In genomic region chr11:131593301-131593700, GRCh38 we compare ENCODE assay signal across 14 cellular contexts.
DNase-seq lines count a peak whose midpoint lies in the region; ATAC-seq and TF ChIP-seq lines count a peak whose summit lies in the region.
"Had no signal": no experiment of that assay in that cellular context is flagged by ENCODE, and none has a peak within 500 bp of the region (broad histone marks: within the 10 kb centered on the region; RNA-seq: fewer than 3 reads in every experiment).

No MANE protein-coding gene starts in this region.

- CTCF ChIA-PET in mammary epithelial cell (lab: Charles Lee; ENCODE audit: low non-redundant PET), result no interaction called here

- no peak overlapping the region for H3K4me3 Mint-ChIP-seq in H9
- no peak overlapping the region for H3K4me3 Mint-ChIP-seq in brain
- H3K4me3 Mint-ChIP-seq: B cell; CD4-positive, alpha-beta T cell had no signal

- H2AK5ac ChIP-seq in H9 (ENCODE audit: insufficient read length, low read length) (no peak overlapping the region), mesendoderm (ENCODE audit: low read length) (no peak overlapping the region)

- ATAC-seq in HG02973 (IDR thresholded peaks at IDR 0.05; ENCODE audit: unreplicated experiment), result no peak
- ATAC-seq: HepG2 had no signal

- H3K27me3 ChIP-seq in H9 (ENCODE audit: insufficient read depth, low read length), result no peaks in the 10 kb centered on the region
- no peaks in the 10 kb centered on the region for H3K27me3 ChIP-seq in mesendoderm (ENCODE audit: insufficient read depth, low read length, poor library complexity)
- H3K27me3 ChIP-seq in mammary epithelial cell (ENCODE audit: insufficient read depth, low read length), result no peaks in the 10 kb centered on the region

- no peaks in the 10 kb centered on the region for H3K79me1 ChIP-seq in H9 (ENCODE audit: insufficient read depth, low read depth, low read length, poor library complexity, severe bottlenecking)
- H3K79me1 ChIP-seq in mesendoderm (ENCODE audit: low read length), result no peaks in the 10 kb centered on the region

- H3K4me1 ChIP-seq in H9 (ENCODE audit: insufficient read depth, low read length), result peaks cover 7% of the 10 kb centered on the region
- H3K4me1 ChIP-seq in mesendoderm (ENCODE audit: control insufficient read depth, low read depth, low read length), result peaks cover 12% of the 10 kb centered on the region
- no peaks in the 10 kb centered on the region for H3K4me1 ChIP-seq in mammary epithelial cell (ENCODE audit: insufficient read depth, low read length)
- H3K4me1 ChIP-seq: HAP-1 had no signal

- TF ChIP-seq CTCF in H9 (conservative IDR thresholded peaks at IDR 0.05) (no peak), brain (conservative IDR thresholded peaks at IDR 0.05) (no peak), mammary epithelial cell (conservative IDR thresholded peaks at IDR 0.05 in 1 of 2, IDR thresholded peaks at IDR 0.05 in 1 of 2; ENCODE audit: extremely low read depth in 1 of 2, insufficient read depth in 1 of 2, low read depth in 1 of 2, low read length in 2 of 2) (no peak)

- H3K23me2 ChIP-seq in H9 (ENCODE audit: insufficient read length, low read depth, low read length, poor library complexity, severe bottlenecking), result no peaks in the 10 kb centered on the region

- H3K23ac ChIP-seq in H9 (ENCODE audit: insufficient read length, low read depth, low read length) (no peak overlapping the region), mesendoderm (ENCODE audit: low read length) (no peak overlapping the region)

- H3K4me1 Mint-ChIP-seq in H9 (peaks cover 52 to 68% of the 10 kb centered on the region in 2 experiments), brain (peaks cover 97% of the 10 kb centered on the region)
- H3K4me1 Mint-ChIP-seq: B cell had no signal

- no peaks in the 10 kb centered on the region for H3K9me3 ChIP-seq in H9 (ENCODE audit: control insufficient read depth, low read depth, low read length)
- H3K9me3 ChIP-seq in mammary epithelial cell (replicated peaks; ENCODE audit: insufficient read depth, low read length), result no peaks in the 10 kb centered on the region
- H3K9me3 ChIP-seq: HAP-1 had no signal

- no peak overlapping the region for H4K8ac ChIP-seq in H9 (replicated peaks; ENCODE audit: insufficient read length, low read depth, low read length)
- no peak overlapping the region for H4K8ac ChIP-seq in mesendoderm (ENCODE audit: low read depth, low read length)

- WGBS in H9 (ENCODE audit: extremely low coverage, insufficient read length, low lambda C conversion rate), result no CpG with 5 or more reads among the region's 6 CpGs
- WGBS in mesendoderm (ENCODE audit: extremely low coverage, insufficient coverage, low lambda C conversion rate), result no CpG with 5 or more reads among the region's 6 CpGs
- WGBS in mammary epithelial cell (ENCODE audit: low coverage, missing lambda C conversion rate), result 53% methylated on average over 6 of the region's 6 CpGs

- H3K9me3 Mint-ChIP-seq in H9 (no peaks in the 10 kb centered on the region), brain (peaks cover 0 to 2% (median 0%) of the 10 kb centered on the region in 5 experiments)
- H3K9me3 Mint-ChIP-seq: CD4-positive, alpha-beta T cell had no signal

- H2BK20ac ChIP-seq in H9 (ENCODE audit: low read depth, low read length, poor library complexity, severe bottlenecking), result no peak overlapping the region

- H3K18ac ChIP-seq in H9 (ENCODE audit: insufficient read length, low read depth, low read length) (no peak overlapping the region), mesendoderm (ENCODE audit: low read length) (no peak overlapping the region)

- H3K9ac ChIP-seq in H9 (ENCODE audit: extremely low read depth, insufficient read length, low read length) (no peak overlapping the region), mesendoderm (ENCODE audit: low read length) (no peak overlapping the region), mammary epithelial cell (ENCODE audit: insufficient read depth, low read length) (no peak overlapping the region)
- H3K9ac ChIP-seq: GM23248 had no signal

- DNase-seq in H9 (peak; percentile 20), mesendoderm (peak; percentile 45), mammary epithelial cell (no peak), germinal center (ENCODE audit: low spot score) (no peak)
- DNase-seq: ACHN; CD4-positive, alpha-beta T cell; DMS79; GM23248 had no signal

- H4K91ac ChIP-seq in H9 (ENCODE audit: insufficient read length, low read depth, low read length), result no peak overlapping the region

- no peaks in the 10 kb centered on the region for H4K20me1 ChIP-seq in H9 (ENCODE audit: control insufficient read depth, insufficient read depth, insufficient read length)
- H4K20me1 ChIP-seq in mammary epithelial cell (ENCODE audit: insufficient read depth, low read length), result no peaks in the 10 kb centered on the region

- H3K56ac ChIP-seq in H9 (ENCODE audit: insufficient read length, low read depth, low read length), result no peak overlapping the region
- H3K56ac ChIP-seq in mesendoderm (ENCODE audit: low read length), result no peak overlapping the region

- H3K4ac ChIP-seq in H9 (ENCODE audit: low read depth, low read length) (no peak overlapping the region), mesendoderm (ENCODE audit: low read depth, low read length) (no peak overlapping the region)

- peaks cover 8% of the 10 kb centered on the region for H3K27me3 Mint-ChIP-seq in H9 (ENCODE audit: low read depth)
- H3K27me3 Mint-ChIP-seq in brain, result no peaks in the 10 kb centered on the region
- H3K27me3 Mint-ChIP-seq: B cell; CD4-positive, alpha-beta T cell had no signal

- H4K5ac ChIP-seq in H9 (ENCODE audit: insufficient read length, low read depth, low read length), result no peak overlapping the region
- H4K5ac ChIP-seq in mesendoderm (ENCODE audit: low read length), result no peak overlapping the region

- no peak overlapping the region for H3K4me3 ChIP-seq in mesendoderm (ENCODE audit: low read length)
- no peak overlapping the region for H3K4me3 ChIP-seq in mammary epithelial cell (replicated peaks in 1 of 3; ENCODE audit: insufficient read depth in 1 of 3, low read depth in 2 of 3, low read length in 3 of 3)
- H3K4me3 ChIP-seq: GM23248, HAP-1 had no signal

- H2BK15ac ChIP-seq in H9 (ENCODE audit: low read depth, low read length) (no peak overlapping the region), mesendoderm (replicated peaks; ENCODE audit: low read depth) (no peak overlapping the region)

- H3K36me3 Mint-ChIP-seq in H9 (ENCODE audit: insufficient read depth in 1 of 3, low read depth in 3 of 3) (no peaks in the 10 kb centered on the region), brain (no peaks in the 10 kb centered on the region)

- H2BK12ac ChIP-seq in H9 (ENCODE audit: insufficient read length, low read depth, low read length), result no peak overlapping the region

- no peak overlapping the region for H3T11ph ChIP-seq in H9 (ENCODE audit: low read length)

- H2BK5ac ChIP-seq in H9 (ENCODE audit: insufficient read length, low read length), result no peak overlapping the region
- H2BK5ac ChIP-seq in mesendoderm (ENCODE audit: low read length), result no peak overlapping the region

- H3K4me2 ChIP-seq in H9 (ENCODE audit: insufficient read depth, insufficient read length, low read length) (no peak overlapping the region), mesendoderm (ENCODE audit: low read length) (no peak overlapping the region), mammary epithelial cell (ENCODE audit: insufficient read depth, low read depth, low read length) (no peak overlapping the region)

- no TSS peak for BruUV-seq in mammary epithelial cell (replicated peaks; lab: Mats Ljungman, UMichigan)

- H3K36me3 ChIP-seq in mesendoderm (ENCODE audit: control insufficient read depth, insufficient read depth, low read length), result no peaks in the 10 kb centered on the region
- H3K36me3 ChIP-seq in mammary epithelial cell (ENCODE audit: insufficient read depth, low read length), result no peaks in the 10 kb centered on the region
- H3K36me3 ChIP-seq: HAP-1 had no signal

- dilution Hi-C loops in mammary epithelial cell (cut with HindIII; ENCODE audit: low sequenced_read_pairs), result no loop called here

- no peak overlapping the region for H3K27ac ChIP-seq in H9 (ENCODE audit: insufficient read length, low read depth, low read length)
- H3K27ac ChIP-seq in mesendoderm (ENCODE audit: low read depth, low read length), result no peak overlapping the region
- H3K27ac ChIP-seq in temporal lobe (ENCODE audit: low read depth, low read length), result peak overlapping the region; percentile 98
- no peak overlapping the region for H3K27ac ChIP-seq in mammary epithelial cell (ENCODE audit: insufficient read depth, low read depth, low read length)
- H3K27ac ChIP-seq: GM23248 had no signal

- H3K27ac Mint-ChIP-seq in H9, result no peak overlapping the region
- H3K27ac Mint-ChIP-seq in brain, result peak overlapping the region; percentile 3 to 89 (median 36)
- H3K27ac Mint-ChIP-seq: B cell; CD4-positive, alpha-beta T cell had no signal

- in situ Hi-C loops in mammary epithelial cell (cut with MboI; ENCODE audit: low sequenced_read_pairs in 2 of 2), result no loop called here

- H2BK120ac ChIP-seq in H9 (ENCODE audit: low read depth, low read length, poor library complexity, severe bottlenecking) (no peak overlapping the region), mesendoderm (ENCODE audit: low read depth, low read length) (no peak overlapping the region)

- no peak overlapping the region; the same call in 1 of the 2 replicates for H3K14ac ChIP-seq in H9 (ENCODE audit: insufficient read depth, low read length)

- H3K79me2 ChIP-seq in H9 (ENCODE audit: insufficient read depth, low read length) (no peaks in the 10 kb centered on the region), mesendoderm (ENCODE audit: control insufficient read depth, insufficient read depth, low read length) (no peaks in the 10 kb centered on the region), mammary epithelial cell (ENCODE audit: insufficient read depth, low read length) (no peaks in the 10 kb centered on the region)

- H2AFZ ChIP-seq in H9 (ENCODE audit: low read length), result no peak overlapping the region
- H2AFZ ChIP-seq in mammary epithelial cell (ENCODE audit: low read depth, low read length), result no peak overlapping the region
- H2AFZ ChIP-seq: GM23248 had no signal

- intact Hi-C loops in mammary epithelial cell (cut with micrococcal nuclease), result no loop called here

Comparison
In these comparisons a context has a peak if more than half of its experiments do, and no peak if none do; other contexts are left out.
1. DNase-seq: peak in H9 (single experiment) and mesendoderm (single experiment); none in mammary epithelial cell (single experiment) and germinal center (single experiment).
2. H3K27ac Mint-ChIP-seq: peak in brain (5 of 5); none in H9 (0 of 3).